In genomic region chr3:132661120-132661519, GRCh38 we compare ENCODE assay signal across 8 cellular contexts. TPM values are rescaled to one million over a fixed set of nuclear protein-coding genes. Genes with fewer than 3 reads are reported as not detected.
DNase-seq lines count a peak whose midpoint lies in the region; ATAC-seq lines count a peak whose summit lies in the region.

No MANE protein-coding gene starts in this region.

- no peaks in the 10 kb centered on the region for H3K27me3 ChIP-seq in BLaER1 treated with 17β-estradiol and CSF1 and Interleukin-3, amounts not matched to agents 10 nM and 100 nM
- H3K27me3 ChIP-seq in naive thymus-derived CD4-positive, alpha-beta T cell (ENCODE audit: control insufficient read depth in 2 of 2, insufficient read depth in 2 of 2, low read length in 2 of 2) = no peaks in the 10 kb centered on the region

- no peak for ATAC-seq in naive thymus-derived CD4-positive, alpha-beta T cell
- ATAC-seq in HG02885 (IDR thresholded peaks at IDR 0.05; ENCODE audit: poor library complexity, unreplicated experiment) = no peak
- ATAC-seq in GM18498 (IDR thresholded peaks at IDR 0.05; ENCODE audit: unreplicated experiment) = no peak
- ATAC-seq in HG03095 (IDR thresholded peaks at IDR 0.05; ENCODE audit: unreplicated experiment) = no peak

- no peaks in the 10 kb centered on the region for H3K9me3 ChIP-seq in BLaER1 treated with 17β-estradiol and CSF1 and Interleukin-3, amounts not matched to agents 10 nM and 100 nM (replicated peaks in 1 of 11)
- no peaks in the 10 kb centered on the region for H3K9me3 ChIP-seq in naive thymus-derived CD4-positive, alpha-beta T cell (ENCODE audit: control insufficient read depth in 2 of 3, low read length in 3 of 3)

- peak overlapping the region; percentile 86 to 95 (median 94) for H3K9ac ChIP-seq in BLaER1 treated with 17β-estradiol and CSF1 and Interleukin-3, amounts not matched to agents 10 nM and 100 nM

- H3K4me2 ChIP-seq in BLaER1 treated with 17β-estradiol and CSF1 and Interleukin-3, amounts not matched to agents 10 nM and 100 nM = peak overlapping the region; percentile 75 to 95 (median 89)

- POLR2A ChIA-PET in naive thymus-derived CD4-positive, alpha-beta T cell (lab: Charles Lee) = interaction anchor here (0.5 to 2.3 kb wide), 6 partner anchors 9 to 912 kb away, joined by 3 to 9 read pairs (median 4); partner anchors contain the start of gene CDV3

- peak overlapping the region; percentile 95 to 100 (median 98) for H3K4me3 Mint-ChIP-seq in IgD-negative memory B cell
- peak overlapping the region; percentile 84 to 98 (median 97) for H3K4me3 Mint-ChIP-seq in naive thymus-derived CD4-positive, alpha-beta T cell

- CTCF ChIA-PET in naive thymus-derived CD4-positive, alpha-beta T cell (lab: Charles Lee) = interaction anchor here (0.5 to 2.2 kb wide), 4 partner anchors 12 to 128 kb away, joined by 3 to 6 read pairs (median 3); no protein-coding TSS in a partner anchor

- H3K27ac ChIP-seq in BLaER1 treated with 17β-estradiol and CSF1 and Interleukin-3, amounts not matched to agents 10 nM and 100 nM = peak overlapping the region in 10 of 11 experiments; percentile 88 to 94 (median 91); a peak in 18 of 22 replicates
- H3K27ac ChIP-seq in naive thymus-derived CD4-positive, alpha-beta T cell (ENCODE audit: low read depth, low read length) = peak overlapping the region; percentile 92

- no peaks in the 10 kb centered on the region for H3K9me3 Mint-ChIP-seq in IgD-negative memory B cell
- no peaks in the 10 kb centered on the region for H3K9me3 Mint-ChIP-seq in naive thymus-derived CD4-positive, alpha-beta T cell

- no peaks in the 10 kb centered on the region for H3K36me3 Mint-ChIP-seq in IgD-negative memory B cell
- peaks cover 0 to 8% (median 3%) of the 10 kb centered on the region in 5 donors for H3K36me3 Mint-ChIP-seq in naive thymus-derived CD4-positive, alpha-beta T cell

- peak overlapping the region in 2 of 3 donors; percentile 90 to 94 for H3K27ac Mint-ChIP-seq in IgD-negative memory B cell
- H3K27ac Mint-ChIP-seq in naive thymus-derived CD4-positive, alpha-beta T cell = peak overlapping the region; percentile 95 to 98 (median 96)

- peak overlapping the region; percentile 71 to 95 (median 90) for H3K4me3 ChIP-seq in BLaER1 treated with 17β-estradiol and CSF1 and Interleukin-3, amounts not matched to agents 10 nM and 100 nM
- H3K4me3 ChIP-seq in naive thymus-derived CD4-positive, alpha-beta T cell (ENCODE audit: low read length) = peak overlapping the region; percentile 99

- H3K4me1 Mint-ChIP-seq in IgD-negative memory B cell = peaks cover 24 to 52% (median 34%) of the 10 kb centered on the region in 3 donors
- H3K4me1 Mint-ChIP-seq in naive thymus-derived CD4-positive, alpha-beta T cell = peaks cover 41 to 81% (median 67%) of the 10 kb centered on the region in 7 donors

- peak; percentile 7 for DNase-seq in cerebellar cortex (ENCODE audit: low spot score)
- no peak for DNase-seq in naive thymus-derived CD4-positive, alpha-beta T cell
- no peak for DNase-seq in AG08396 (ENCODE audit: low spot score)

- peaks cover 0 to 48% (median 6%) of the 10 kb centered on the region in 11 experiments; a peak in 7 of 22 replicates for H4K20me1 ChIP-seq in BLaER1 treated with 17β-estradiol and CSF1 and Interleukin-3, amounts not matched to agents 10 nM and 100 nM

- intact Hi-C loops in naive thymus-derived CD4-positive, alpha-beta T cell (cut with micrococcal nuclease) = loop anchor here (2.0 to 10.0 kb wide), 5 partner anchors 244 to 1769 kb away; partner anchors contain the start of genes ATP2C1 (in 1 of the 2), CDV3 (in 1 of the 2), DNAJC13 (in 1 of the 2) and MRPL3 (in 1 of the 2)

- H3K36me3 ChIP-seq in BLaER1 treated with 17β-estradiol and CSF1 and Interleukin-3, amounts not matched to agents 10 nM and 100 nM = peaks cover 0 to 30% (median 10%) of the 10 kb centered on the region in 11 experiments; a peak in 14 of 22 replicates
- peaks cover 0 to 14% (median 0%) of the 10 kb centered on the region in 3 experiments for H3K36me3 ChIP-seq in naive thymus-derived CD4-positive, alpha-beta T cell (ENCODE audit: control insufficient read depth in 2 of 3, insufficient read depth in 3 of 3, low read length in 3 of 3)

- no peaks in the 10 kb centered on the region for H3K27me3 Mint-ChIP-seq in IgD-negative memory B cell
- H3K27me3 Mint-ChIP-seq in naive thymus-derived CD4-positive, alpha-beta T cell = no peaks in the 10 kb centered on the region

- H3K4me1 ChIP-seq in BLaER1 treated with 17β-estradiol and CSF1 and Interleukin-3, amounts not matched to agents 10 nM and 100 nM = peaks cover 23 to 60% (median 36%) of the 10 kb centered on the region in 10 experiments
- peaks cover 9 to 19% of the 10 kb centered on the region in 2 donors for H3K4me1 ChIP-seq in naive thymus-derived CD4-positive, alpha-beta T cell (ENCODE audit: control insufficient read depth in 2 of 2, insufficient read depth in 2 of 2, low read length in 2 of 2)

RNA-seq across cellular contexts. Expression of gene UBA5, which starts 1.0 kb away (rescaled TPM):
- 38.6 TPM for polyA plus RNA-seq in IgD-negative memory B cell
- total RNA-seq in naive thymus-derived CD4-positive, alpha-beta T cell = 10 to 100 TPM; 26.8 to 41.5 (median 35.5) TPM
- polyA plus RNA-seq in naive thymus-derived CD4-positive, alpha-beta T cell = 10 to 100 TPM; 42.6 to 43.1 TPM

RNA-seq across cellular contexts. Expression of gene ACAD11, which starts 1.5 kb away (rescaled TPM):
- polyA plus RNA-seq in IgD-negative memory B cell = 6.0 TPM
- total RNA-seq in naive thymus-derived CD4-positive, alpha-beta T cell = 10 to 100 TPM; 15.0 to 33.7 (median 27.5) TPM
- polyA plus RNA-seq in naive thymus-derived CD4-positive, alpha-beta T cell = 10 to 100 TPM in 1 of 2 donors, 1 to 10 TPM in 1; 6.0 to 11.7 TPM
